Comparison of ENCODE assay signal across 10 cellular contexts in genomic region chr15:74799255-74799842, GRCh38. TPM values are rescaled to one million over a fixed set of nuclear protein-coding genes. Genes with fewer than 3 reads are reported as not detected.
DNase-seq lines count a peak whose midpoint lies in the region; ATAC-seq and TF ChIP-seq lines count a peak whose summit lies in the region.
"Had no signal": no experiment of that assay in that cellular context is flagged by ENCODE, and none has a peak within 500 bp of the region (broad histone marks: within the 10 kb centered on the region; RNA-seq: fewer than 3 reads in every experiment).

No MANE protein-coding gene starts in this region.

- CTCF ChIA-PET in activated CD8-positive, alpha-beta memory T cell treated with anti-CD3 and anti-CD28 coated beads, Interleukin-2, amount 10 ng/mL, durations not matched to agents 7 days and 5 days (lab: Charles Lee): interaction anchor here (0.8 to 25.9 kb wide), 24 partner anchors 9 to 404 kb away, joined by 3 to 1355 read pairs (median 3); partner anchors contain the start of genes CPLX3, CSK, CYP1A1 and FAM219B
- CTCF ChIA-PET in mammary epithelial cell (lab: Charles Lee; ENCODE audit: low non-redundant PET): interaction anchor here (0.5 to 1.0 kb wide), 9 partner anchors 12 to 431 kb away, joined by 3 to 8 read pairs (median 3); no protein-coding TSS in a partner anchor

- WGBS in mammary epithelial cell (ENCODE audit: low coverage, missing lambda C conversion rate): 79% methylated on average over 13 of the region's 16 CpGs

- dilution Hi-C loops in mammary epithelial cell (cut with HindIII; ENCODE audit: low sequenced_read_pairs): no loop called here

- H3K4me1 Mint-ChIP-seq in activated CD8-positive, alpha-beta memory T cell treated with anti-CD3 and anti-CD28 coated beads, Interleukin-2, amount 10 ng/mL, durations not matched to agents 7 days and 5 days: peaks cover 58% of the 10 kb centered on the region
- peaks cover 54 to 71% of the 10 kb centered on the region in 2 donors for H3K4me1 Mint-ChIP-seq in stimulated activated naive B cell treated with anti-CD40 and anti-IgM and Interleukin-4, amounts not matched to agents 10 μg/mL and 1 μg/mL and 100 μg/mL, for 72 hours
- no peaks in the 10 kb centered on the region for H3K4me1 Mint-ChIP-seq in progenitor cell of endocrine pancreas (ENCODE audit: low read depth)

- H3K27ac ChIP-seq in mammary epithelial cell (ENCODE audit: insufficient read depth, low read depth, low read length): peak overlapping the region; percentile 91

- H3K79me2 ChIP-seq in mammary epithelial cell (ENCODE audit: insufficient read depth, low read length): peaks cover 40% of the 10 kb centered on the region

- no peak overlapping the region for H3K4me3 Mint-ChIP-seq in activated CD8-positive, alpha-beta memory T cell treated with anti-CD3 and anti-CD28 coated beads, Interleukin-2, amount 10 ng/mL, durations not matched to agents 7 days and 5 days
- H3K4me3 Mint-ChIP-seq in stimulated activated naive B cell treated with anti-CD40 and anti-IgM and Interleukin-4, amounts not matched to agents 10 μg/mL and 1 μg/mL and 100 μg/mL, for 72 hours: peak overlapping the region in 1 of 2 donors; percentile 52
- no peak overlapping the region for H3K4me3 Mint-ChIP-seq in progenitor cell of endocrine pancreas (ENCODE audit: low read depth)

- H3K27me3 ChIP-seq in mammary epithelial cell (ENCODE audit: insufficient read depth, low read length): no peaks in the 10 kb centered on the region

- peak overlapping the region; percentile 83 for H3K4me2 ChIP-seq in mammary epithelial cell (ENCODE audit: insufficient read depth, low read depth, low read length)

- no peaks in the 10 kb centered on the region for H3K9me3 Mint-ChIP-seq in activated CD8-positive, alpha-beta memory T cell treated with anti-CD3 and anti-CD28 coated beads, Interleukin-2, amount 10 ng/mL, durations not matched to agents 7 days and 5 days (ENCODE audit: low read depth)
- no peaks in the 10 kb centered on the region for H3K9me3 Mint-ChIP-seq in stimulated activated naive B cell treated with anti-CD40 and anti-IgM and Interleukin-4, amounts not matched to agents 10 μg/mL and 1 μg/mL and 100 μg/mL, for 72 hours
- no peaks in the 10 kb centered on the region for H3K9me3 Mint-ChIP-seq in progenitor cell of endocrine pancreas (ENCODE audit: low read depth)

- peak overlapping the region; percentile 74 for H3K27ac Mint-ChIP-seq in activated CD8-positive, alpha-beta memory T cell treated with anti-CD3 and anti-CD28 coated beads, Interleukin-2, amount 10 ng/mL, durations not matched to agents 7 days and 5 days
- peak overlapping the region; percentile 95 for H3K27ac Mint-ChIP-seq in stimulated activated naive B cell treated with anti-CD40 and anti-IgM and Interleukin-4, amounts not matched to agents 10 μg/mL and 1 μg/mL and 100 μg/mL, for 72 hours
- H3K27ac Mint-ChIP-seq in progenitor cell of endocrine pancreas: no peak overlapping the region

- H3K9ac ChIP-seq in mammary epithelial cell (ENCODE audit: insufficient read depth, low read length): peak overlapping the region; percentile 7

- TF ChIP-seq CTCF in mammary epithelial cell (conservative IDR thresholded peaks at IDR 0.05 in 1 of 2, IDR thresholded peaks at IDR 0.05 in 1 of 2; ENCODE audit: extremely low read depth in 1 of 2, insufficient read depth in 1 of 2, low read depth in 1 of 2, low read length in 2 of 2): no peak
- no peak for TF ChIP-seq CTCF in progenitor cell of endocrine pancreas (IDR thresholded peaks at IDR 0.05; ENCODE audit: unreplicated experiment)

- H3K36me3 Mint-ChIP-seq in activated CD8-positive, alpha-beta memory T cell treated with anti-CD3 and anti-CD28 coated beads, Interleukin-2, amount 10 ng/mL, durations not matched to agents 7 days and 5 days: peaks cover 52% of the 10 kb centered on the region
- peaks cover 31 to 71% of the 10 kb centered on the region in 2 donors for H3K36me3 Mint-ChIP-seq in stimulated activated naive B cell treated with anti-CD40 and anti-IgM and Interleukin-4, amounts not matched to agents 10 μg/mL and 1 μg/mL and 100 μg/mL, for 72 hours
- H3K36me3 Mint-ChIP-seq in progenitor cell of endocrine pancreas (ENCODE audit: insufficient read depth): peaks cover 7% of the 10 kb centered on the region

- intact Hi-C loops in mammary epithelial cell (cut with micrococcal nuclease): no loop called here

- ATAC-seq in activated CD8-positive, alpha-beta memory T cell treated with anti-CD3 and anti-CD28 coated beads, Interleukin-2, amount 10 ng/mL, durations not matched to agents 7 days and 5 days: peak; percentile 8
- ATAC-seq in stimulated activated naive B cell treated with anti-CD40 and anti-IgM and Interleukin-4, amounts not matched to agents 10 μg/mL and 1 μg/mL and 100 μg/mL, for 72 hours (replicated peaks): peak; percentile 32 to 38
- ATAC-seq in HG03521 (IDR thresholded peaks at IDR 0.05; ENCODE audit: unreplicated experiment): no peak

- H3K4me1 ChIP-seq in mammary epithelial cell (ENCODE audit: insufficient read depth, low read length): peaks cover 31% of the 10 kb centered on the region

- H3K9me3 ChIP-seq in mammary epithelial cell (replicated peaks; ENCODE audit: insufficient read depth, low read length): no peaks in the 10 kb centered on the region

- H2AFZ ChIP-seq in mammary epithelial cell (ENCODE audit: low read depth, low read length): peak overlapping the region; percentile 79

- H3K4me3 ChIP-seq in mammary epithelial cell (replicated peaks in 1 of 3; ENCODE audit: insufficient read depth in 1 of 3, low read depth in 2 of 3, low read length in 3 of 3): no peak overlapping the region

- BruUV-seq in mammary epithelial cell (replicated peaks; lab: Mats Ljungman, UMichigan): no TSS peak

- no peaks in the 10 kb centered on the region for H3K27me3 Mint-ChIP-seq in activated CD8-positive, alpha-beta memory T cell treated with anti-CD3 and anti-CD28 coated beads, Interleukin-2, amount 10 ng/mL, durations not matched to agents 7 days and 5 days
- no peaks in the 10 kb centered on the region for H3K27me3 Mint-ChIP-seq in stimulated activated naive B cell treated with anti-CD40 and anti-IgM and Interleukin-4, amounts not matched to agents 10 μg/mL and 1 μg/mL and 100 μg/mL, for 72 hours
- H3K27me3 Mint-ChIP-seq in progenitor cell of endocrine pancreas: no peaks in the 10 kb centered on the region

- peaks cover 9% of the 10 kb centered on the region for H3K36me3 ChIP-seq in mammary epithelial cell (ENCODE audit: insufficient read depth, low read length)

- in situ Hi-C loops in mammary epithelial cell (cut with MboI; ENCODE audit: low sequenced_read_pairs in 2 of 2): no loop called here

- no peaks in the 10 kb centered on the region for H4K20me1 ChIP-seq in mammary epithelial cell (ENCODE audit: insufficient read depth, low read length)

- DNase-seq in activated CD8-positive, alpha-beta memory T cell treated with anti-CD3 and anti-CD28 coated beads, Interleukin-2, amount 10 ng/mL, durations not matched to agents 7 days and 5 days: peak; percentile 62
- no peak for DNase-seq in activated CD8-positive, alpha-beta memory T cell treated with anti-CD3 and anti-CD28 coated beads, Interleukin-2, amount 50 U/mL, for 4 hours
- DNase-seq in MV-4-11 (lab: John Stamatoyannopoulos, UW) (peak; percentile 19), mammary epithelial cell (no peak), progenitor cell of endocrine pancreas (ENCODE audit: low spot score, unreplicated experiment) (no peak), HuH-7.5 (ENCODE audit: low spot score) (no peak)
- no peak for DNase-seq in stimulated activated naive B cell treated with anti-CD40 and anti-IgM and Interleukin-4, amounts not matched to agents 10 μg/mL and 1 μg/mL and 100 μg/mL, for 72 hours

RNA-seq across cellular contexts. Expression of gene LMAN1L, which starts 13.3 kb away (rescaled TPM):
- total RNA-seq in activated CD8-positive, alpha-beta memory T cell treated with anti-CD3 and anti-CD28 coated beads, Interleukin-2, amount 10 ng/mL, durations not matched to agents 7 days and 5 days: not detected
- total RNA-seq in mammary epithelial cell (under 1 TPM in 1 of 2 donors, not detected in 1; 0.14 TPM), progenitor cell of endocrine pancreas (not detected in 2 replicates)
- not detected for polyA plus RNA-seq in mammary epithelial cell
- not detected for polyA minus RNA-seq in mammary epithelial cell

RNA-seq across cellular contexts. Expression of gene CSK, which starts 17.5 kb away (rescaled TPM):
- 100 to 1,000 TPM; 349 to 369 TPM for total RNA-seq in activated CD8-positive, alpha-beta memory T cell treated with anti-CD3 and anti-CD28 coated beads, Interleukin-2, amount 10 ng/mL, durations not matched to agents 7 days and 5 days
- 10 to 100 TPM; 23.2 to 64.6 TPM for total RNA-seq in mammary epithelial cell
- 36.6 TPM for polyA plus RNA-seq in mammary epithelial cell
- polyA minus RNA-seq in mammary epithelial cell: 88.5 TPM
- total RNA-seq in progenitor cell of endocrine pancreas: 70.9 and 72.4 TPM in 2 replicates

RNA-seq across cellular contexts. Expression of gene CPLX3, which starts 27.1 kb away (rescaled TPM):
- total RNA-seq in activated CD8-positive, alpha-beta memory T cell treated with anti-CD3 and anti-CD28 coated beads, Interleukin-2, amount 10 ng/mL, durations not matched to agents 7 days and 5 days: under 1 TPM in 1 of 2 experiments, not detected in 1; 0.35 TPM
- total RNA-seq in mammary epithelial cell (not detected), progenitor cell of endocrine pancreas (not detected in 2 replicates)
- not detected for polyA plus RNA-seq in mammary epithelial cell
- not detected for polyA minus RNA-seq in mammary epithelial cell
- total RNA-seq: bronchial epithelial cell had no signal

RNA-seq across cellular contexts. Expression of gene ULK3, which starts 43.6 kb away (rescaled TPM):
- total RNA-seq in activated CD8-positive, alpha-beta memory T cell treated with anti-CD3 and anti-CD28 coated beads, Interleukin-2, amount 10 ng/mL, durations not matched to agents 7 days and 5 days: 10 to 100 TPM; 48.5 to 58.6 TPM
- total RNA-seq in mammary epithelial cell (10 to 100 TPM; 20.0 to 26.3 TPM), progenitor cell of endocrine pancreas (37.3 and 39.8 TPM in 2 replicates)
- 17.8 TPM for polyA plus RNA-seq in mammary epithelial cell
- 22.1 TPM for polyA minus RNA-seq in mammary epithelial cell

RNA-seq across cellular contexts. Expression of gene CYP1A2, which starts 50.7 kb away (rescaled TPM):
- total RNA-seq in activated CD8-positive, alpha-beta memory T cell treated with anti-CD3 and anti-CD28 coated beads, Interleukin-2, amount 10 ng/mL, durations not matched to agents 7 days and 5 days: not detected
- not detected for total RNA-seq in mammary epithelial cell
- not detected for polyA plus RNA-seq in mammary epithelial cell
- not detected for polyA minus RNA-seq in mammary epithelial cell
- not detected in 2 replicates for total RNA-seq in progenitor cell of endocrine pancreas
- total RNA-seq: bronchial epithelial cell; T-helper 1 cell treated with Interleukin-12 subunit alpha and Interleukin-12 subunit beta and Interleukin-4 antibody, amounts not matched to agents 30 ng/mL and 1 ng/mL, for 36 hours had no signal

Comparison
In these comparisons a context has a peak if more than half of its experiments do, and no peak if none do; other contexts are left out.
1. DNase-seq: peak in activated CD8-positive, alpha-beta memory T cell treated with anti-CD3 and anti-CD28 coated beads, Interleukin-2, amount 10 ng/mL, durations not matched to agents 7 days and 5 days (single experiment) and MV-4-11 (single experiment); none in activated CD8-positive, alpha-beta memory T cell treated with anti-CD3 and anti-CD28 coated beads, Interleukin-2, amount 50 U/mL, for 4 hours (single experiment), mammary epithelial cell (single experiment), stimulated activated naive B cell treated with anti-CD40 and anti-IgM and Interleukin-4, amounts not matched to agents 10 μg/mL and 1 μg/mL and 100 μg/mL, for 72 hours (single experiment), progenitor cell of endocrine pancreas (single experiment) and HuH-7.5 (single experiment).